Comparison of ENCODE assay signal across 16 cellular contexts in the genomic region with DNA sequence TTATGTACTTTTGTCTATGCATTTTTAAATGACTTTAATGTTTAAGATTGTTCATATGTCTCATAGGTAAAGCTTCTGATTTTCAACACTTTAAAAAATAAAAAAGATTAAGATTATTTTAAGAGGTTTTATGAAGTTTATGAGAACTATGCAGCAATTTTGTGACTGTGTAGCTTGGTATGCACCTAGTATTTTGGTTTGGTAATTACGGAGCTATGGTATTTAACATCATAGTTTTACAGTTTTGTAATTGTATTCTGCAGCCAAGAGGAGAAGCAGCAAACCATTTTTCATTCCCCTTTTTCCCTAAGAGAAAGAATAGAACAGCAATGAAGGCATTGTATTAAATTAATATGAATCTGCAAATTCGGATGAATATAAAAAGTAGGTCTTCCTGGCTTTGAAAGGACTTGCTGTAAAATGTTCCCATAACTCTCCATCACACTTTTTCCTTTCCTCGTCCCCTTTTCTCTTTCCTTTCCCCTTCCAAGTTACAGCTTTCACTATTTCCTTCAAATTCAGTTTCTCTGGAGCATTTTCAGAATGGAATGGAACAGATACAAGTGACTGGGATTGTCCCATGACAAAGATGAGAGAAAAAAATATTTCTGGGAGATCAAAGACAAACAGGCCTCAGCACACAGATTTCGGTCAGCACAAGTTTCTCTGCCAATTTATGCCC. TPM values are rescaled to one million over a fixed set of nuclear protein-coding genes. Genes with fewer than 3 reads are reported as not detected.
A peak's percentile ranks its signal among the peaks of the same experiment; 100 is the strongest.
DNase-seq lines count a peak whose midpoint lies in the region; ATAC-seq and TF ChIP-seq lines count a peak whose summit lies in the region.
"Had no signal": no experiment of that assay in that cellular context is flagged by ENCODE, and none has a peak within 500 bp of the region (broad histone marks: within the 10 kb centered on the region; RNA-seq: fewer than 3 reads in every experiment).

No MANE protein-coding gene starts in this region.

- TF ChIP-seq CTCF in AG09319 (IDR thresholded peaks at IDR 0.05; ENCODE audit: low read depth, low read length), result no peak
- TF ChIP-seq CTCF in fibroblast of mammary gland (conservative IDR thresholded peaks at IDR 0.05; ENCODE audit: control insufficient read depth, insufficient read depth, low read depth, low read length), result no peak
- TF ChIP-seq CTCF in gastrocnemius medialis (IDR thresholded peaks at IDR 0.05 in 4 of 5, conservative IDR thresholded peaks at IDR 0.05 in 1 of 5), result no peak

- peaks cover 42 to 45% of the 10 kb centered on the region in 2 donors for H3K4me1 ChIP-seq in gastrocnemius medialis
- H3K4me1 ChIP-seq: lower lobe of right lung, pancreas, Peyer's patch, vagina had no signal

- no peaks in the 10 kb centered on the region for H3K27me3 ChIP-seq in gastrocnemius medialis
- H3K27me3 ChIP-seq: pancreas, Peyer's patch, vagina had no signal

- H3K4me3 ChIP-seq in fibroblast of mammary gland (ENCODE audit: control insufficient read depth, low read depth, low read length), result no peak overlapping the region
- no peak overlapping the region for H3K4me3 ChIP-seq in gastrocnemius medialis
- H3K4me3 ChIP-seq: lower lobe of right lung, pancreas, Peyer's patch, vagina had no signal

- DNase-seq in AG09319 (ENCODE audit: extremely low read depth, low read depth), result peak; percentile 16
- DNase-seq in NCI-H226, result peak; percentile 49
- peak; percentile 43 for DNase-seq in fibroblast of mammary gland (ENCODE audit: low read depth)
- DNase-seq in gastrocnemius medialis, result no peak
- DNase-seq in stimulated activated CD4-positive, alpha-beta T cell treated with anti-CD3 and anti-CD28 coated beads, Interleukin-1b, Interleukin-23, amount 100 ng/mL, for 48 hours, result no peak
- no peak for DNase-seq in NCI-H2227 (lab: John Stamatoyannopoulos, UW; ENCODE audit: unreplicated experiment)
- no peak for DNase-seq in caudate nucleus (lab: John Stamatoyannopoulos, UW)
- no peak for DNase-seq in NCI-H82 (lab: John Stamatoyannopoulos, UW)
- DNase-seq: activated T-cell treated with anti-CD3 and anti-CD28 coated beads, Interleukin-2, amount 50 U/mL, for 72 hours; lower lobe of right lung; NCI-H1417; NCI-H510A treated with DMSO at 0.1 percent for 48 hours; pancreas; Peyer's patch; T-helper 17 cell had no signal

- H3K9me3 ChIP-seq in gastrocnemius medialis, result no peaks in the 10 kb centered on the region
- H3K9me3 ChIP-seq: lower lobe of right lung, pancreas, Peyer's patch, vagina had no signal

- intact Hi-C loops in gastrocnemius medialis (cut with DNase I; ENCODE audit: low total_unique reads), result loop anchor here (5.0 to 10.0 kb wide), 3 partner anchors 339 to 1202 kb away; partner anchors contain the start of genes AFG3L2 and CHMP1B

- peak overlapping the region; percentile 88 to 94 (median 91) for H3K27ac ChIP-seq in gastrocnemius medialis
- no peak overlapping the region for H3K27ac ChIP-seq in caudate nucleus (ENCODE audit: low read depth, low read length)
- H3K27ac ChIP-seq: lower lobe of right lung, Peyer's patch, vagina had no signal

- no peaks in the 10 kb centered on the region for H3K36me3 ChIP-seq in gastrocnemius medialis
- H3K36me3 ChIP-seq: lower lobe of right lung, pancreas, Peyer's patch, vagina had no signal

- in situ Hi-C loops in gastrocnemius medialis (cut with MboI; ENCODE audit: low sequenced_read_pairs in 4 of 4), result loop anchor here in 1 of 4 donors (10.0 to 25.0 kb wide), 2 partner anchors 339 to 687 kb away; partner anchors contain the start of gene CHMP1B

- ATAC-seq in gastrocnemius medialis, result no peak
- ATAC-seq: activated T-cell treated with anti-CD3 and anti-CD28 coated beads, Interleukin-2, amount 50 U/mL, for 72 hours; T-helper 17 cell had no signal

- TF ChIP-seq POLR2A in gastrocnemius medialis (IDR thresholded peaks at IDR 0.05), result no peak

RNA-seq across cellular contexts. Expression of gene PIEZO2, which starts 26.0 kb away (rescaled TPM):
- total RNA-seq in gastrocnemius medialis, result 1 to 10 TPM in 1 of 4 donors, under 1 TPM in 3; 0.18 to 3.0 (median 0.21) TPM
- total RNA-seq: activated T-cell treated with anti-CD3 and anti-CD28 coated beads, Interleukin-2, amount 50 U/mL, for 72 hours; T-helper 17 cell had no signal

Comparison
In these comparisons a context has a peak if more than half of its experiments do, and no peak if none do; other contexts are left out.
1. DNase-seq: peak in AG09319 (single experiment), NCI-H226 (single experiment) and fibroblast of mammary gland (single experiment); none in gastrocnemius medialis (0 of 2), stimulated activated CD4-positive, alpha-beta T cell treated with anti-CD3 and anti-CD28 coated beads, Interleukin-1b, Interleukin-23, amount 100 ng/mL, for 48 hours (single experiment), NCI-H2227 (single experiment), caudate nucleus (0 of 61) and NCI-H82 (single experiment).